In the genomic region with DNA sequence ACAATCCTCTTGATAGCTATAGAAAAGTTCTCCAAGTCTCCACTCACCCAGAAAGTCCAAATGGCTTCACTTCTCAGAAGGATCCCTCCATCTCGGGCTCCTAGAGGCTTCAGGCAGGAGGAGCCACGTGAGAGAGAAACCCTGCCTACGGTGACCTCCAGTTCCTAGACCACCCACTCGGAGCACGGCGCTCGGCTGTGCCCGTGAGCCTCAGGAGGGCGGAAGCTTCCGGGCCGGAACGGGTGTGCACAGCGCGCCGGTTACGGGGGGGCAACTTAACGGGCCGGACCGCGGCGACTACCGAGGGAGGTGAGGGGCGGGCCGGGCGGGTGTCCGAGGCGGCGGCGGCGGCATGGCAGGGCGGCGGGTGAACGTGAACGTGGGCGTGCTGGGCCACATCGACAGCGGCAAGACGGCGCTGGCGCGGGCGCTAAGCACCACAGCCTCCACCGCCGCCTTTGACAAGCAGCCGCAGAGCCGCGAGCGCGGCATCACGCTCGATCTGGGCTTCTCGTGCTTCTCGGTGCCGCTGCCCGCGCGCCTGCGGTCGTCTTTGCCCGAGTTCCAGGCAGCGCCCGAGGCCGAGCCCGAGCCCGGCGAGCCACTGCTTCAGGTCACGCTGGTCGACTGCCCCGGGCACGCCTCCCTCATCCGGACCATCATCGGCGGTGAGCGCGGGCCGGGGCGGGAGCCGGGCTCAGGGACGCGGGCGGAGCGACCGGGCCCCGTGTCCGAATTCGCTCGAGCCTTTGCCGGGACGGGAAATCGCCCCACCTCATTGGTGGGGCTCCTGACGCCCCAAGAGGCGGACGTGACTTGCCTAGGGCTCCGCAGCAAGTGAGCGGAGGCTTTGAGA, we compare ENCODE assay signal across 1 cellular context.
TF ChIP-seq lines count a peak whose summit lies in the region.

A gene with protein sequence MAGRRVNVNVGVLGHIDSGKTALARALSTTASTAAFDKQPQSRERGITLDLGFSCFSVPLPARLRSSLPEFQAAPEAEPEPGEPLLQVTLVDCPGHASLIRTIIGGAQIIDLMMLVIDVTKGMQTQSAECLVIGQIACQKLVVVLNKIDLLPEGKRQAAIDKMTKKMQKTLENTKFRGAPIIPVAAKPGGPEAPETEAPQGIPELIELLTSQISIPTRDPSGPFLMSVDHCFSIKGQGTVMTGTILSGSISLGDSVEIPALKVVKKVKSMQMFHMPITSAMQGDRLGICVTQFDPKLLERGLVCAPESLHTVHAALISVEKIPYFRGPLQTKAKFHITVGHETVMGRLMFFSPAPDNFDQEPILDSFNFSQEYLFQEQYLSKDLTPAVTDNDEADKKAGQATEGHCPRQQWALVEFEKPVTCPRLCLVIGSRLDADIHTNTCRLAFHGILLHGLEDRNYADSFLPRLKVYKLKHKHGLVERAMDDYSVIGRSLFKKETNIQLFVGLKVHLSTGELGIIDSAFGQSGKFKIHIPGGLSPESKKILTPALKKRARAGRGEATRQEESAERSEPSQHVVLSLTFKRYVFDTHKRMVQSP (plus strand): TSS at position 326 of the 856 bp plus-strand sequence. CDS start 27 bp downstream, at position 353.

TF ChIP-seq in HepG2, 621 proteins besides CTCF, POLR2A, EP300 and RAD21 (continued from another document and continues in another):
- TF ChIP-seq, protein P1, sequence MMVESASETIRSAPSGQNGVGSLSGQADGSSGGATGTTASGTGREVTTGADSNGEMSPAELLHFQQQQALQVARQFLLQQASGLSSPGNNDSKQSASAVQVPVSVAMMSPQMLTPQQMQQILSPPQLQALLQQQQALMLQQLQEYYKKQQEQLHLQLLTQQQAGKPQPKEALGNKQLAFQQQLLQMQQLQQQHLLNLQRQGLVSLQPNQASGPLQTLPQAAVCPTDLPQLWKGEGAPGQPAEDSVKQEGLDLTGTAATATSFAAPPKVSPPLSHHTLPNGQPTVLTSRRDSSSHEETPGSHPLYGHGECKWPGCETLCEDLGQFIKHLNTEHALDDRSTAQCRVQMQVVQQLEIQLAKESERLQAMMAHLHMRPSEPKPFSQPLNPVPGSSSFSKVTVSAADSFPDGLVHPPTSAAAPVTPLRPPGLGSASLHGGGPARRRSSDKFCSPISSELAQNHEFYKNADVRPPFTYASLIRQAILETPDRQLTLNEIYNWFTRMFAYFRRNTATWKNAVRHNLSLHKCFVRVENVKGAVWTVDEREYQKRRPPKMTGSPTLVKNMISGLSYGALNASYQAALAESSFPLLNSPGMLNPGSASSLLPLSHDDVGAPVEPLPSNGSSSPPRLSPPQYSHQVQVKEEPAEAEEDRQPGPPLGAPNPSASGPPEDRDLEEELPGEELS (CRISPR knock-in tag; IDR thresholded peaks at IDR 0.05), result 0 out of 2 replicates have a peak, but pooled peaks have one; percentile 32
- TF ChIP-seq GTF2F1 (IDR thresholded peaks at IDR 0.05; ENCODE audit: low read length) (peak; percentile 40; the same call in 1 of the 2 replicates), MIXL1 (CRISPR knock-in tag; IDR thresholded peaks at IDR 0.05) (peak; percentile 77), THAP11 (CRISPR knock-in tag; IDR thresholded peaks at IDR 0.05) (peak; percentile 92), ZSCAN20 (CRISPR knock-in tag; IDR thresholded peaks at IDR 0.05; ENCODE audit: borderline replicate concordance) (0 out of 2 replicates have a peak, but pooled peaks have one; percentile 58), SOX5 (CRISPR knock-in tag; IDR thresholded peaks at IDR 0.05; ENCODE audit: borderline replicate concordance) (peak; percentile 48; the same call in 1 of the 2 replicates), TMF1 (CRISPR knock-in tag; IDR thresholded peaks at IDR 0.05; ENCODE audit: low read depth) (peak; percentile 77; the same call in 1 of the 2 replicates), SRY (CRISPR knock-in tag; IDR thresholded peaks at IDR 0.05) (peak; percentile 88), RFX5 (IDR thresholded peaks at IDR 0.05; ENCODE audit: low read depth, low read length) (no peak), ZNF614 (CRISPR knock-in tag; IDR thresholded peaks at IDR 0.05; ENCODE audit: borderline replicate concordance) (peak; percentile 87; the same call in 1 of the 2 replicates), EZH2 (conservative IDR thresholded peaks at IDR 0.05; ENCODE audit: low read depth, low read length) (no peak), REXO4 (CRISPR knock-in tag; IDR thresholded peaks at IDR 0.05; ENCODE audit: borderline replicate concordance) (no peak), ZBTB7A (CRISPR knock-in tag; IDR thresholded peaks at IDR 0.05) (peak; percentile 86; the same call in 1 of the 2 replicates), KMT2B (CRISPR knock-in tag; IDR thresholded peaks at IDR 0.05) (peak; percentile 96)
- TF ChIP-seq, protein P2, sequence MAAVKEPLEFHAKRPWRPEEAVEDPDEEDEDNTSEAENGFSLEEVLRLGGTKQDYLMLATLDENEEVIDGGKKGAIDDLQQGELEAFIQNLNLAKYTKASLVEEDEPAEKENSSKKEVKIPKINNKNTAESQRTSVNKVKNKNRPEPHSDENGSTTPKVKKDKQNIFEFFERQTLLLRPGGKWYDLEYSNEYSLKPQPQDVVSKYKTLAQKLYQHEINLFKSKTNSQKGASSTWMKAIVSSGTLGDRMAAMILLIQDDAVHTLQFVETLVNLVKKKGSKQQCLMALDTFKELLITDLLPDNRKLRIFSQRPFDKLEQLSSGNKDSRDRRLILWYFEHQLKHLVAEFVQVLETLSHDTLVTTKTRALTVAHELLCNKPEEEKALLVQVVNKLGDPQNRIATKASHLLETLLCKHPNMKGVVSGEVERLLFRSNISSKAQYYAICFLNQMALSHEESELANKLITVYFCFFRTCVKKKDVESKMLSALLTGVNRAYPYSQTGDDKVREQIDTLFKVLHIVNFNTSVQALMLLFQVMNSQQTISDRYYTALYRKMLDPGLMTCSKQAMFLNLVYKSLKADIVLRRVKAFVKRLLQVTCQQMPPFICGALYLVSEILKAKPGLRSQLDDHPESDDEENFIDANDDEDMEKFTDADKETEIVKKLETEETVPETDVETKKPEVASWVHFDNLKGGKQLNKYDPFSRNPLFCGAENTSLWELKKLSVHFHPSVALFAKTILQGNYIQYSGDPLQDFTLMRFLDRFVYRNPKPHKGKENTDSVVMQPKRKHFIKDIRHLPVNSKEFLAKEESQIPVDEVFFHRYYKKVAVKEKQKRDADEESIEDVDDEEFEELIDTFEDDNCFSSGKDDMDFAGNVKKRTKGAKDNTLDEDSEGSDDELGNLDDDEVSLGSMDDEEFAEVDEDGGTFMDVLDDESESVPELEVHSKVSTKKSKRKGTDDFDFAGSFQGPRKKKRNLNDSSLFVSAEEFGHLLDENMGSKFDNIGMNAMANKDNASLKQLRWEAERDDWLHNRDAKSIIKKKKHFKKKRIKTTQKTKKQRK (IDR thresholded peaks at IDR 0.05; ENCODE audit: low read length), result no peak
- TF ChIP-seq, protein P3, sequence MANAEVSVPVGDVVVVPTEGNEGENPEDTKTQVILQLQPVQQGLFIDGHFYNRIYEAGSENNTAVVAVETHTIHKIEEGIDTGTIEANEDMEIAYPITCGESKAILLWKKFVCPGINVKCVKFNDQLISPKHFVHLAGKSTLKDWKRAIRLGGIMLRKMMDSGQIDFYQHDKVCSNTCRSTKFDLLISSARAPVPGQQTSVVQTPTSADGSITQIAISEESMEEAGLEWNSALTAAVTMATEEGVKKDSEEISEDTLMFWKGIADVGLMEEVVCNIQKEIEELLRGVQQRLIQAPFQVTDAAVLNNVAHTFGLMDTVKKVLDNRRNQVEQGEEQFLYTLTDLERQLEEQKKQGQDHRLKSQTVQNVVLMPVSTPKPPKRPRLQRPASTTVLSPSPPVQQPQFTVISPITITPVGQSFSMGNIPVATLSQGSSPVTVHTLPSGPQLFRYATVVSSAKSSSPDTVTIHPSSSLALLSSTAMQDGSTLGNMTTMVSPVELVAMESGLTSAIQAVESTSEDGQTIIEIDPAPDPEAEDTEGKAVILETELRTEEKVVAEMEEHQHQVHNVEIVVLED (CRISPR knock-in tag; IDR thresholded peaks at IDR 0.05; ENCODE audit: borderline replicate concordance), result peak; percentile 87
- TF ChIP-seq, protein P4, sequence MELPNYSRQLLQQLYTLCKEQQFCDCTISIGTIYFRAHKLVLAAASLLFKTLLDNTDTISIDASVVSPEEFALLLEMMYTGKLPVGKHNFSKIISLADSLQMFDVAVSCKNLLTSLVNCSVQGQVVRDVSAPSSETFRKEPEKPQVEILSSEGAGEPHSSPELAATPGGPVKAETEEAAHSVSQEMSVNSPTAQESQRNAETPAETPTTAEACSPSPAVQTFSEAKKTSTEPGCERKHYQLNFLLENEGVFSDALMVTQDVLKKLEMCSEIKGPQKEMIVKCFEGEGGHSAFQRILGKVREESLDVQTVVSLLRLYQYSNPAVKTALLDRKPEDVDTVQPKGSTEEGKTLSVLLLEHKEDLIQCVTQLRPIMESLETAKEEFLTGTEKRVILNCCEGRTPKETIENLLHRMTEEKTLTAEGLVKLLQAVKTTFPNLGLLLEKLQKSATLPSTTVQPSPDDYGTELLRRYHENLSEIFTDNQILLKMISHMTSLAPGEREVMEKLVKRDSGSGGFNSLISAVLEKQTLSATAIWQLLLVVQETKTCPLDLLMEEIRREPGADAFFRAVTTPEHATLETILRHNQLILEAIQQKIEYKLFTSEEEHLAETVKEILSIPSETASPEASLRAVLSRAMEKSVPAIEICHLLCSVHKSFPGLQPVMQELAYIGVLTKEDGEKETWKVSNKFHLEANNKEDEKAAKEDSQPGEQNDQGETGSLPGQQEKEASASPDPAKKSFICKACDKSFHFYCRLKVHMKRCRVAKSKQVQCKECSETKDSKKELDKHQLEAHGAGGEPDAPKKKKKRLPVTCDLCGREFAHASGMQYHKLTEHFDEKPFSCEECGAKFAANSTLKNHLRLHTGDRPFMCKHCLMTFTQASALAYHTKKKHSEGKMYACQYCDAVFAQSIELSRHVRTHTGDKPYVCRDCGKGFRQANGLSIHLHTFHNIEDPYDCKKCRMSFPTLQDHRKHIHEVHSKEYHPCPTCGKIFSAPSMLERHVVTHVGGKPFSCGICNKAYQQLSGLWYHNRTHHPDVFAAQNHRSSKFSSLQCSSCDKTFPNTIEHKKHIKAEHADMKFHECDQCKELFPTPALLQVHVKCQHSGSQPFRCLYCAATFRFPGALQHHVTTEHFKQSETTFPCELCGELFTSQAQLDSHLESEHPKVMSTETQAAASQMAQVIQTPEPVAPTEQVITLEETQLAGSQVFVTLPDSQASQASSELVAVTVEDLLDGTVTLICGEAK (IDR thresholded peaks at IDR 0.05), result peak; percentile 55
- TF ChIP-seq, protein P4 (CRISPR knock-in tag; IDR thresholded peaks at IDR 0.05), result peak; percentile 90
- TF ChIP-seq, protein P5, sequence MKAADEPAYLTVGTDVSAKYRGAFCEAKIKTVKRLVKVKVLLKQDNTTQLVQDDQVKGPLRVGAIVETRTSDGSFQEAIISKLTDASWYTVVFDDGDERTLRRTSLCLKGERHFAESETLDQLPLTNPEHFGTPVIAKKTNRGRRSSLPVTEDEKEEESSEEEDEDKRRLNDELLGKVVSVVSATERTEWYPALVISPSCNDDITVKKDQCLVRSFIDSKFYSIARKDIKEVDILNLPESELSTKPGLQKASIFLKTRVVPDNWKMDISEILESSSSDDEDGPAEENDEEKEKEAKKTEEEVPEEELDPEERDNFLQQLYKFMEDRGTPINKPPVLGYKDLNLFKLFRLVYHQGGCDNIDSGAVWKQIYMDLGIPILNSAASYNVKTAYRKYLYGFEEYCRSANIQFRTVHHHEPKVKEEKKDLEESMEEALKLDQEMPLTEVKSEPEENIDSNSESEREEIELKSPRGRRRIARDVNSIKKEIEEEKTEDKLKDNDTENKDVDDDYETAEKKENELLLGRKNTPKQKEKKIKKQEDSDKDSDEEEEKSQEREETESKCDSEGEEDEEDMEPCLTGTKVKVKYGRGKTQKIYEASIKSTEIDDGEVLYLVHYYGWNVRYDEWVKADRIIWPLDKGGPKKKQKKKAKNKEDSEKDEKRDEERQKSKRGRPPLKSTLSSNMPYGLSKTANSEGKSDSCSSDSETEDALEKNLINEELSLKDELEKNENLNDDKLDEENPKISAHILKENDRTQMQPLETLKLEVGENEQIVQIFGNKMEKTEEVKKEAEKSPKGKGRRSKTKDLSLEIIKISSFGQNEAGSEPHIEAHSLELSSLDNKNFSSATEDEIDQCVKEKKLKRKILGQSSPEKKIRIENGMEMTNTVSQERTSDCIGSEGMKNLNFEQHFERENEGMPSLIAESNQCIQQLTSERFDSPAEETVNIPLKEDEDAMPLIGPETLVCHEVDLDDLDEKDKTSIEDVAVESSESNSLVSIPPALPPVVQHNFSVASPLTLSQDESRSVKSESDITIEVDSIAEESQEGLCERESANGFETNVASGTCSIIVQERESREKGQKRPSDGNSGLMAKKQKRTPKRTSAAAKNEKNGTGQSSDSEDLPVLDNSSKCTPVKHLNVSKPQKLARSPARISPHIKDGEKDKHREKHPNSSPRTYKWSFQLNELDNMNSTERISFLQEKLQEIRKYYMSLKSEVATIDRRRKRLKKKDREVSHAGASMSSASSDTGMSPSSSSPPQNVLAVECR (CRISPR knock-in tag; IDR thresholded peaks at IDR 0.05; ENCODE audit: borderline replicate concordance), result peak; percentile 96
- TF ChIP-seq, protein P6, sequence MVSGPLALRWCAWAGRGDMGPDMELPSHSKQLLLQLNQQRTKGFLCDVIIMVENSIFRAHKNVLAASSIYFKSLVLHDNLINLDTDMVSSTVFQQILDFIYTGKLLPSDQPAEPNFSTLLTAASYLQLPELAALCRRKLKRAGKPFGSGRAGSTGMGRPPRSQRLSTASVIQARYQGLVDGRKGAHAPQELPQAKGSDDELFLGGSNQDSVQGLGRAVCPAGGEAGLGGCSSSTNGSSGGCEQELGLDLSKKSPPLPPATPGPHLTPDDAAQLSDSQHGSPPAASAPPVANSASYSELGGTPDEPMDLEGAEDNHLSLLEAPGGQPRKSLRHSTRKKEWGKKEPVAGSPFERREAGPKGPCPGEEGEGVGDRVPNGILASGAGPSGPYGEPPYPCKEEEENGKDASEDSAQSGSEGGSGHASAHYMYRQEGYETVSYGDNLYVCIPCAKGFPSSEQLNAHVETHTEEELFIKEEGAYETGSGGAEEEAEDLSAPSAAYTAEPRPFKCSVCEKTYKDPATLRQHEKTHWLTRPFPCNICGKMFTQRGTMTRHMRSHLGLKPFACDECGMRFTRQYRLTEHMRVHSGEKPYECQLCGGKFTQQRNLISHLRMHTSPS (CRISPR knock-in tag; IDR thresholded peaks at IDR 0.05; ENCODE audit: low read depth), result peak; percentile 68
